ENCODE assay signal across 14 cellular contexts in genomic region chr11:103433380-103433779, GRCh38.
DNase-seq lines count a peak whose midpoint lies in the region; ATAC-seq and TF ChIP-seq lines count a peak whose summit lies in the region.
"Had no signal": no experiment of that assay in that cellular context is flagged by ENCODE, and none has a peak within 500 bp of the region (broad histone marks: within the 10 kb centered on the region; RNA-seq: fewer than 3 reads in every experiment).

No MANE protein-coding gene starts in this region.

- H3K4me3 Mint-ChIP-seq in activated CD8-positive, alpha-beta T cell treated with anti-CD3 and anti-CD28 coated beads for 36 hours, result no peak overlapping the region

- H3K9me3 ChIP-seq in SK-N-MC (ENCODE audit: low read depth, low read length) (no peaks in the 10 kb centered on the region), uterus (no peaks in the 10 kb centered on the region)

- no peak for TF ChIP-seq POLR2A in uterus (IDR thresholded peaks at IDR 0.05)

- no peaks in the 10 kb centered on the region for H3K27me3 Mint-ChIP-seq in activated CD8-positive, alpha-beta T cell treated with anti-CD3 and anti-CD28 coated beads for 36 hours

- H3K9me3 Mint-ChIP-seq in activated CD8-positive, alpha-beta T cell treated with anti-CD3 and anti-CD28 coated beads for 36 hours, result no peaks in the 10 kb centered on the region

- H3K36me3 ChIP-seq in SK-N-MC (ENCODE audit: insufficient read depth, low read length) (peaks cover 2% of the 10 kb centered on the region; the same call in 1 of the 2 replicates), uterus (no peaks in the 10 kb centered on the region)
- H3K36me3 ChIP-seq: cardiac muscle cell had no signal

- no peaks in the 10 kb centered on the region for H3K4me1 Mint-ChIP-seq in activated CD8-positive, alpha-beta T cell treated with anti-CD3 and anti-CD28 coated beads for 36 hours (ENCODE audit: low read depth)

- H3K4me3 ChIP-seq in HFF-Myc (replicated peaks; ENCODE audit: low read depth, low read length), result no peak overlapping the region
- peak overlapping the region; percentile 61 for H3K4me3 ChIP-seq in SK-N-MC
- H3K4me3 ChIP-seq in skeletal muscle cell (ENCODE audit: low read depth, low read length), result no peak overlapping the region
- H3K4me3 ChIP-seq in uterus, result no peak overlapping the region
- H3K4me3 ChIP-seq: cardiac muscle cell, hepatocyte, skin epidermis had no signal

- CTCF ChIA-PET in activated CD8-positive, alpha-beta T cell treated with anti-CD3 and anti-CD28 coated beads for 36 hours (lab: Charles Lee), result interaction anchor here (1.3 kb wide), 1 partner anchor 9 kb away, joined by 3 read pairs; no protein-coding TSS in a partner anchor

- DNase-seq in HFF-Myc (ENCODE audit: extremely low read depth, low read depth) (peak; percentile 44), SK-N-MC (ENCODE audit: low read depth, low spot score) (peak; percentile 34), fibroblast of peridontal ligament (ENCODE audit: extremely low read depth) (peak; percentile 90), skeletal muscle cell (ENCODE audit: low read depth) (peak; percentile 51), islet precursor cell (no peak), uterus (no peak)
- DNase-seq in activated CD8-positive, alpha-beta T cell treated with anti-CD3 and anti-CD28 coated beads for 36 hours, result no peak
- no peak for DNase-seq in stimulated activated CD4-positive, alpha-beta T cell treated with anti-CD3 and anti-CD28 coated beads, Interleukin-1b, Interleukin-23, amount 100 ng/mL, for 48 hours
- DNase-seq: NCI-H1436 treated with DMSO at 0.1 percent for 48 hours; NK-92 treated with Interleukin-12 subunit alpha and Interleukin-12 subunit beta, amount 100 ng/mL, for 24 hours; T1000 had no signal

- H3K27ac Mint-ChIP-seq in activated CD8-positive, alpha-beta T cell treated with anti-CD3 and anti-CD28 coated beads for 36 hours, result no peak overlapping the region

- no peaks in the 10 kb centered on the region for H3K36me3 Mint-ChIP-seq in activated CD8-positive, alpha-beta T cell treated with anti-CD3 and anti-CD28 coated beads for 36 hours (ENCODE audit: low read depth)

- intact Hi-C loops in activated CD8-positive, alpha-beta T cell treated with anti-CD3 and anti-CD28 coated beads for 36 hours (cut with micrococcal nuclease), result no loop called here
- intact Hi-C loops in uterus (cut with DNase I; ENCODE audit: low total_unique reads), result no loop called here

- TF ChIP-seq CTCF in HFF-Myc (IDR thresholded peaks at IDR 0.05; ENCODE audit: low read depth, low read length, missing control alignments), result no peak
- TF ChIP-seq CTCF in activated CD8-positive, alpha-beta T cell treated with anti-CD3 and anti-CD28 coated beads for 36 hours (IDR thresholded peaks at IDR 0.05), result no peak
- TF ChIP-seq CTCF in uterus (IDR thresholded peaks at IDR 0.05), result no peak

- H3K4me1 ChIP-seq in uterus, result no peaks in the 10 kb centered on the region

- peak overlapping the region; percentile 63; the same call in 1 of the 2 replicates for H3K27ac ChIP-seq in SK-N-MC
- H3K27ac ChIP-seq in uterus, result no peak overlapping the region
- H3K27ac ChIP-seq: cardiac muscle cell, hepatocyte, skin epidermis had no signal

- POLR2A ChIA-PET in activated CD8-positive, alpha-beta T cell treated with anti-CD3 and anti-CD28 coated beads for 36 hours (lab: Charles Lee), result no interaction called here

- H3K27me3 ChIP-seq in uterus, result no peaks in the 10 kb centered on the region
- H3K27me3 ChIP-seq: cardiac muscle cell, hepatocyte had no signal

- ATAC-seq in activated CD8-positive, alpha-beta T cell treated with anti-CD3 and anti-CD28 coated beads for 36 hours, result no peak

- no peak overlapping the region for H3K9ac ChIP-seq in SK-N-MC (ENCODE audit: insufficient read length)

Comparison
In these comparisons a context has a peak if more than half of its experiments do, and no peak if none do; other contexts are left out.
1. DNase-seq: peak in HFF-Myc (single experiment), SK-N-MC (single experiment), fibroblast of peridontal ligament (single experiment) and skeletal muscle cell (single experiment); none in activated CD8-positive, alpha-beta T cell treated with anti-CD3 and anti-CD28 coated beads for 36 hours (single experiment), islet precursor cell (single experiment), stimulated activated CD4-positive, alpha-beta T cell treated with anti-CD3 and anti-CD28 coated beads, Interleukin-1b, Interleukin-23, amount 100 ng/mL, for 48 hours (single experiment) and uterus (0 of 2).